In genomic region chr2:96839875-96840850, GRCh38 we compare ENCODE assay signal across 1 cellular context.
TF ChIP-seq lines count a peak whose summit lies in the region.

No MANE protein-coding gene starts in this region.

TF ChIP-seq in K562, 482 proteins besides CTCF, POLR2A, EP300 and RAD21:
- TF ChIP-seq ZNF174 (CRISPR knock-in tag; IDR thresholded peaks at IDR 0.05), result no peak
- peak; percentile 58 for TF ChIP-seq POLR2G (IDR thresholded peaks at IDR 0.05; ENCODE audit: low read depth, low read length)
